ENCODE assay signal across 1 cellular context in genomic region chr3:44669760-44670159, GRCh38.
TF ChIP-seq lines count a peak whose summit lies in the region.

No MANE protein-coding gene starts in this region.

TF ChIP-seq in H1, 55 proteins besides CTCF, POLR2A, EP300 and RAD21:
- TF ChIP-seq TBP (IDR thresholded peaks at IDR 0.05; ENCODE audit: low read depth, low read length) (no peak), TAF7 (optimal IDR thresholded peaks at IDR 0.05; ENCODE audit: borderline replicate concordance, low read depth, low read length) (no peak), POLR2AphosphoS5 (IDR thresholded peaks at IDR 0.05; ENCODE audit: low read depth, low read length) (0 out of 2 replicates have a peak, but pooled peaks have one; percentile 12)
